Comparison of ENCODE assay signal across 1 cellular context in genomic region chr4:80335226-80335553, GRCh38.
TF ChIP-seq lines count a peak whose summit lies in the region.

No MANE protein-coding gene starts in this region.

TF ChIP-seq in GM23338, 12 proteins besides CTCF, POLR2A, EP300 and RAD21 (continued from another document):
- TF ChIP-seq ZNF462 (CRISPR knock-in tag; IDR thresholded peaks at IDR 0.05) (no peak), STAT1 (IDR thresholded peaks at IDR 0.05; ENCODE audit: unreplicated experiment) (no peak), ZNF331 (CRISPR knock-in tag; IDR thresholded peaks at IDR 0.05; ENCODE audit: low read depth) (no peak), EZH2 (IDR thresholded peaks at IDR 0.05; ENCODE audit: low read depth, unreplicated experiment) (no peak), EZH2phosphoT487 (IDR thresholded peaks at IDR 0.05; ENCODE audit: unreplicated experiment) (no peak), CREB1 (CRISPR knock-in tag; IDR thresholded peaks at IDR 0.05; ENCODE audit: low read depth) (no peak), NANOG (IDR thresholded peaks at IDR 0.05; ENCODE audit: borderline replicate concordance) (no peak)
TF ChIP-seq in GM23338: peak in this region for 0.
